In the genomic region with DNA sequence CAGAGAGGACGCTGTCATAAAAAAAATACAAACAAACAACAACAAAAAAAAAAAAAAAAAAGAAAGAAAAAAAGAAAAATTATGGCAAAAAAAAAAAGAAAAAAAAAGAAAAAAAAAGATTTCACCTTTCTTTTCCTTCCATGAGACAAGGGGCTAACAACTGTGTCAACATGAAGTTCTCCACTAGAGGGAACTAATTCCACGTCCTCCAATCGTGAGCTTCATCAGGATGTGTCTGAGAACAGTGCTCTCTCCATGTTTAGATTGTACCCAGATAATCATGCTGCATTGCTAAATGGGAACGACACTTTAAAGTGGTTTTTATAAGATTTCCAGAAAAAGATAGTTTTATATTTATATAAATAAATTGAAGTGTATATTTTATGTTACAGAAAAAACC, we compare ENCODE assay signal across 8 cellular contexts.
DNase-seq lines count a peak whose midpoint lies in the region; ATAC-seq and TF ChIP-seq lines count a peak whose summit lies in the region.

No MANE protein-coding gene starts in this region.

- 0% methylated on average over 4 of the region's 4 CpGs for WGBS in hepatocyte (ENCODE audit: low lambda C conversion rate, missing lambda C conversion rate)

- no peaks in the 10 kb centered on the region for H3K9me2 ChIP-seq in hepatocyte (replicated peaks; ENCODE audit: insufficient read depth)

- no peaks in the 10 kb centered on the region for H3K4me1 Mint-ChIP-seq in stimulated activated naive B cell treated with anti-CD40 and anti-IgM and Interleukin-4, amounts not matched to agents 10 μg/mL and 1 μg/mL and 100 μg/mL, for 72 hours

- TF ChIP-seq CTCF in ascending aorta (IDR thresholded peaks at IDR 0.05): peak; percentile 43 to 67 (median 58)
- TF ChIP-seq CTCF in hepatocyte (IDR thresholded peaks at IDR 0.05; ENCODE audit: poor library complexity): peak; percentile 83

- ATAC-seq in GM19455 (IDR thresholded peaks at IDR 0.05; ENCODE audit: unreplicated experiment) (peak; percentile 88), HG03354 (IDR thresholded peaks at IDR 0.05; ENCODE audit: poor library complexity, severe bottlenecking, unreplicated experiment) (peak; percentile 94)
- ATAC-seq in stimulated activated naive B cell treated with anti-CD40 and anti-IgM and Interleukin-4, amounts not matched to agents 10 μg/mL and 1 μg/mL and 100 μg/mL, for 72 hours (replicated peaks): peak; percentile 69 to 79

- H3K4me3 Mint-ChIP-seq in stimulated activated naive B cell treated with anti-CD40 and anti-IgM and Interleukin-4, amounts not matched to agents 10 μg/mL and 1 μg/mL and 100 μg/mL, for 72 hours: no peak overlapping the region

- H3K4me3 ChIP-seq in ascending aorta (no peak overlapping the region), hepatocyte (no peak overlapping the region)

- H3K36me3 Mint-ChIP-seq in stimulated activated naive B cell treated with anti-CD40 and anti-IgM and Interleukin-4, amounts not matched to agents 10 μg/mL and 1 μg/mL and 100 μg/mL, for 72 hours: no peaks in the 10 kb centered on the region

- peaks cover 9 to 14% of the 10 kb centered on the region in 2 donors for H3K27me3 Mint-ChIP-seq in stimulated activated naive B cell treated with anti-CD40 and anti-IgM and Interleukin-4, amounts not matched to agents 10 μg/mL and 1 μg/mL and 100 μg/mL, for 72 hours

- H3K4me2 ChIP-seq in hepatocyte: no peak overlapping the region

- H2AFZ ChIP-seq in hepatocyte: no peak overlapping the region

- H3K4me1 ChIP-seq in ascending aorta: no peaks in the 10 kb centered on the region
- H3K4me1 ChIP-seq in hepatocyte (ENCODE audit: insufficient read depth): no peaks in the 10 kb centered on the region

- H3K27me3 ChIP-seq in ascending aorta (no peaks in the 10 kb centered on the region), hepatocyte (no peaks in the 10 kb centered on the region)

- H3K36me3 ChIP-seq in ascending aorta (no peaks in the 10 kb centered on the region), hepatocyte (replicated peaks; ENCODE audit: insufficient read depth, low read depth) (no peaks in the 10 kb centered on the region)

- H3K27ac ChIP-seq in ascending aorta: no peak overlapping the region
- H3K27ac ChIP-seq in hepatocyte: no peak overlapping the region

- H3K27ac Mint-ChIP-seq in stimulated activated naive B cell treated with anti-CD40 and anti-IgM and Interleukin-4, amounts not matched to agents 10 μg/mL and 1 μg/mL and 100 μg/mL, for 72 hours: no peak overlapping the region

- H3K9me3 ChIP-seq in ascending aorta: no peaks in the 10 kb centered on the region
- H3K9me3 ChIP-seq in hepatocyte (ENCODE audit: low read depth): no peaks in the 10 kb centered on the region

- no peaks in the 10 kb centered on the region for H3K79me2 ChIP-seq in hepatocyte

- H3K9me3 Mint-ChIP-seq in stimulated activated naive B cell treated with anti-CD40 and anti-IgM and Interleukin-4, amounts not matched to agents 10 μg/mL and 1 μg/mL and 100 μg/mL, for 72 hours: peaks cover 3 to 4% of the 10 kb centered on the region in 2 donors

- peak; percentile 57 for DNase-seq in EL
- peak; percentile 63 for DNase-seq in NCI-H226
- no peak for DNase-seq in ascending aorta (ENCODE audit: low spot score in 2 of 2)
- peak; percentile 79 for DNase-seq in hepatocyte (ENCODE audit: low spot score)
- DNase-seq in stimulated activated naive B cell treated with anti-CD40 and anti-IgM and Interleukin-4, amounts not matched to agents 10 μg/mL and 1 μg/mL and 100 μg/mL, for 72 hours: no peak
- no peak for DNase-seq in DMS79 treated with DMSO at 0.1 percent for 48 hours (lab: John Stamatoyannopoulos, UW)

- intact Hi-C loops in ascending aorta (cut with DNase I): loop anchor here (1.0 to 5.0 kb wide), 4 partner anchors 116 to 1014 kb away; no protein-coding TSS in a partner anchor

- no peaks in the 10 kb centered on the region for H4K20me1 ChIP-seq in hepatocyte (ENCODE audit: insufficient read depth, poor library complexity, severe bottlenecking)

Comparison
In these comparisons a context has a peak if more than half of its experiments do, and no peak if none do; other contexts are left out.
1. DNase-seq: peak in EL (single experiment), NCI-H226 (single experiment) and hepatocyte (single experiment); none in ascending aorta (0 of 2), stimulated activated naive B cell treated with anti-CD40 and anti-IgM and Interleukin-4, amounts not matched to agents 10 μg/mL and 1 μg/mL and 100 μg/mL, for 72 hours (single experiment) and DMS79 treated with DMSO at 0.1 percent for 48 hours (single experiment).
2. Peak in every context shown above with its lines, with median percentiles within 50 percentile points of each other: ATAC-seq.